In genomic region chr2:30300456-30301221, GRCh38 we compare ENCODE assay signal across 12 cellular contexts.
DNase-seq lines count a peak whose midpoint lies in the region; TF ChIP-seq lines count a peak whose summit lies in the region.
"Had no signal": no experiment of that assay in that cellular context is flagged by ENCODE, and none has a peak within 500 bp of the region (broad histone marks: within the 10 kb centered on the region; RNA-seq: fewer than 3 reads in every experiment).

No MANE protein-coding gene starts in this region.

- H3K36me3 ChIP-seq in brain microvascular endothelial cell (replicated peaks), result no peaks in the 10 kb centered on the region
- no peaks in the 10 kb centered on the region for H3K36me3 ChIP-seq in BE2C
- H3K36me3 ChIP-seq: spleen had no signal

- H3K27ac ChIP-seq in brain microvascular endothelial cell, result no peak overlapping the region

- TF ChIP-seq CTCF in HFFc6 (IDR thresholded peaks at IDR 0.05) (no peak), brain microvascular endothelial cell (IDR thresholded peaks at IDR 0.05; ENCODE audit: low read depth, low read length, missing control alignments) (no peak), type B pancreatic cell (conservative IDR thresholded peaks at IDR 0.05) (no peak), BE2C (IDR thresholded peaks at IDR 0.05; ENCODE audit: low read depth, low read length) (no peak)

- DNase-seq in HFFc6, result peak; percentile 44
- DNase-seq in brain microvascular endothelial cell, result peak; percentile 29
- DNase-seq in kidney glomerular epithelial cell (lab: John Stamatoyannopoulos, UW), result peak; percentile 18
- DNase-seq in type B pancreatic cell (ENCODE audit: extremely low spot score, unreplicated experiment), result no peak
- DNase-seq in BE2C, result no peak
- no peak for DNase-seq in ecto neural progenitor cell (ENCODE audit: low spot score)
- no peak for DNase-seq in NOMO-1 treated with DMSO at 0.1 percent for 48 hours (lab: John Stamatoyannopoulos, UW; ENCODE audit: unreplicated experiment)
- DNase-seq: activated CD4-positive, alpha-beta T cell treated with anti-CD3 and anti-CD28 coated beads for 1 hour; activated naive CD8-positive, alpha-beta T cell treated with anti-CD3 and anti-CD28 coated beads, Interleukin-2, amount 10 ng/mL, durations not matched to agents 7 days and 5 days; NCI-H1930; spleen had no signal

- H3K9me3 ChIP-seq in BE2C, result no peaks in the 10 kb centered on the region
- H3K9me3 ChIP-seq: spleen had no signal

- no peaks in the 10 kb centered on the region; the same call in 1 of the 2 replicates for H3K4me1 ChIP-seq in BE2C

- H3K4me3 Mint-ChIP-seq in HFFc6 (peak overlapping the region; percentile 32; the same call in 1 of the 2 replicates), type B pancreatic cell (peak overlapping the region; percentile 44)
- H3K4me3 Mint-ChIP-seq: activated naive CD8-positive, alpha-beta T cell treated with anti-CD3 and anti-CD28 coated beads, Interleukin-2, amount 10 ng/mL, durations not matched to agents 7 days and 5 days; stimulated activated effector memory CD8-positive, alpha-beta T cell treated with anti-CD3 and anti-CD28 coated beads, Interleukin-12 subunit alpha, Interleukin-12 subunit beta, amount 100 ng/mL, for 72 hours had no signal

- H3K27ac Mint-ChIP-seq in HFFc6, result peak overlapping the region; percentile 80
- H3K27ac Mint-ChIP-seq in type B pancreatic cell, result no peak overlapping the region
- H3K27ac Mint-ChIP-seq: activated naive CD8-positive, alpha-beta T cell treated with anti-CD3 and anti-CD28 coated beads, Interleukin-2, amount 10 ng/mL, durations not matched to agents 7 days and 5 days; stimulated activated effector memory CD8-positive, alpha-beta T cell treated with anti-CD3 and anti-CD28 coated beads, Interleukin-12 subunit alpha, Interleukin-12 subunit beta, amount 100 ng/mL, for 72 hours had no signal

- peaks cover 48% of the 10 kb centered on the region for H3K4me1 Mint-ChIP-seq in HFFc6 (ENCODE audit: low read depth)
- H3K4me1 Mint-ChIP-seq in type B pancreatic cell (ENCODE audit: unreplicated experiment), result peaks cover 13% of the 10 kb centered on the region

- H3K36me3 Mint-ChIP-seq in HFFc6 (ENCODE audit: low read depth) (peaks cover 4% of the 10 kb centered on the region; the same call in 1 of the 2 replicates), type B pancreatic cell (no peaks in the 10 kb centered on the region)
- H3K36me3 Mint-ChIP-seq: stimulated activated effector memory CD8-positive, alpha-beta T cell treated with anti-CD3 and anti-CD28 coated beads, Interleukin-12 subunit alpha, Interleukin-12 subunit beta, amount 100 ng/mL, for 72 hours had no signal

- in situ Hi-C loops in brain microvascular endothelial cell (cut with HindIII; ENCODE audit: low pct_ligation_motif_present, low sequenced_read_pairs), result no loop called here

- no peaks in the 10 kb centered on the region for H3K9me3 Mint-ChIP-seq in HFFc6
- H3K9me3 Mint-ChIP-seq in type B pancreatic cell, result peaks cover 6% of the 10 kb centered on the region

- H3K27me3 ChIP-seq in brain microvascular endothelial cell (replicated peaks), result no peaks in the 10 kb centered on the region
- no peaks in the 10 kb centered on the region for H3K27me3 ChIP-seq in BE2C
- H3K27me3 ChIP-seq: spleen had no signal

- H3K4me3 ChIP-seq in brain microvascular endothelial cell (ENCODE audit: low read depth, low read length) (no peak overlapping the region), BE2C (ENCODE audit: low read depth, low read length) (no peak overlapping the region)
- H3K4me3 ChIP-seq: spleen had no signal

- H3K27me3 Mint-ChIP-seq in HFFc6 (ENCODE audit: insufficient read depth) (peaks cover 1% of the 10 kb centered on the region), type B pancreatic cell (no peaks in the 10 kb centered on the region)
- H3K27me3 Mint-ChIP-seq: activated naive CD8-positive, alpha-beta T cell treated with anti-CD3 and anti-CD28 coated beads, Interleukin-2, amount 10 ng/mL, durations not matched to agents 7 days and 5 days had no signal

Comparison
In these comparisons a context has a peak if more than half of its experiments do, and no peak if none do; other contexts are left out.
1. DNase-seq: peak in HFFc6 (single experiment), brain microvascular endothelial cell (single experiment) and kidney glomerular epithelial cell (single experiment); none in type B pancreatic cell (single experiment), BE2C (single experiment), ecto neural progenitor cell (single experiment) and NOMO-1 treated with DMSO at 0.1 percent for 48 hours (single experiment).